In the genomic region with DNA sequence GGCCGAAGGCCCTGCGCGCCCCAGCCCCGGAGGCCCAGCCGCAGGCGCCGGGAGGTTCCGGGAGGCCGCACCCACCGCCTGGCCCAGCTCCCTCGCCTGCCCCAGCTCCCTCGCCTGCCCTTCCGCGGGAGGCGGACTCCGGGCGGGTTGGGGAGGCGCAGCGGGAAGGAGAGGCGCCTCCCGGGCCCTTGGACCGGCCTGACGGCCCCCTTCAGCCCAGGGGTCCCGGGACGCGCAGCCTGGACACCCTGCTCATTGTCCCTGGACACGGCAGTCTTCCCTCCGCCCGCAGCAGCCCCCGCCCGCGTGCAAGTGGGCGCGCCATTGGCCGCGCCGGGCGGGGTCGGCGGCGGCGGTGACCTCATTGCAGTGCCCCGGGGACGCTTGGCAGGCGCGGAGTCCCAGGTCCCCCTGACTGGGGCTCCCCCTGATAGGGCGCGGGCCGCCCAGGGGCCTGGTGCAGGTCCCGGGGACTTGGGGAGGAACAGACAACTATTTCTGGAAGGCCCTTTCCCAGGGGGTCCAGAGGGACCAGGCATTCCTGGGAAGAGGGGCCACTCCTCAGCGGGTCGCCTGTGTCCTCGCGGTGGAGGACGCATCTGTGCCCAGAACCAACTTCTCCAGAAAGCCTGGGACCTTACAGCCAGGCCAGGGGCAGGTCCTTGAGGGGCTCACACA, we compare ENCODE assay signal across 8 cellular contexts. TPM values are rescaled to one million over a fixed set of nuclear protein-coding genes. Genes with fewer than 3 reads are reported as not detected.
DNase-seq lines count a peak whose midpoint lies in the region; ATAC-seq and TF ChIP-seq lines count a peak whose summit lies in the region.

No MANE protein-coding gene starts in this region.

- DNase-seq in AG04449 (ENCODE audit: low read depth, low spot score) (no peak), Peyer's patch (peak in 1 of 3 donors; percentile 87), cardiac fibroblast (ENCODE audit: low read depth in 2 of 2) (peak; percentile 54 to 60), left kidney (ENCODE audit: low read depth, low spot score) (peak; percentile 82), substantia nigra (lab: John Stamatoyannopoulos, UW) (peak in 4 of 49 donors; percentile 27 to 83 (median 41)), globus pallidus (ENCODE audit: low spot score) (no peak), occipital lobe (lab: John Stamatoyannopoulos, UW) (no peak)

- no peaks in the 10 kb centered on the region for H3K9me3 ChIP-seq in Peyer's patch

- peak; percentile 17 for ATAC-seq in GM19324 (IDR thresholded peaks at IDR 0.05; ENCODE audit: low FRiP score, unreplicated experiment)

- H3K4me3 ChIP-seq in AG04449 (ENCODE audit: low read depth, low read length) (peak overlapping the region; percentile 76), Peyer's patch (peak overlapping the region; percentile 54 to 90 (median 64)), cardiac fibroblast (replicated peaks in 1 of 2; ENCODE audit: low read depth in 2 of 2, low read length in 2 of 2) (peak overlapping the region; percentile 76 to 78)

- CTCF ChIA-PET in AG04449 (lab: Yijun Ruan, JAX): interaction anchor here (1.0 to 1.3 kb wide), 2 partner anchors 9 to 14 kb away, joined by 4 to 5 read pairs; a partner anchor contains a TSS

- peak; percentile 56 to 74 for TF ChIP-seq POLR2A in Peyer's patch (IDR thresholded peaks at IDR 0.05)

- H3K27ac ChIP-seq in Peyer's patch: peak overlapping the region; percentile 74 to 99 (median 93)
- H3K27ac ChIP-seq in substantia nigra (ENCODE audit: low read depth, low read length, poor library complexity, severe bottlenecking): peak overlapping the region; percentile 51

- peaks cover 13 to 75% (median 31%) of the 10 kb centered on the region in 4 donors for H3K4me1 ChIP-seq in Peyer's patch

- peaks cover 0 to 16% of the 10 kb centered on the region in 2 donors for H3K27me3 ChIP-seq in Peyer's patch

- TF ChIP-seq CTCF in AG04449 (IDR thresholded peaks at IDR 0.05; ENCODE audit: insufficient read depth, low read length, missing control alignments) (no peak), Peyer's patch (IDR thresholded peaks at IDR 0.05) (no peak), cardiac fibroblast (IDR thresholded peaks at IDR 0.05; ENCODE audit: low read depth, low read length) (no peak)

- POLR2A ChIA-PET in AG04449 (lab: Yijun Ruan, JAX): interaction anchor here (7.5 to 8.7 kb wide), 2 partner anchors 12 to 14 kb away, joined by 96 to 109 read pairs; a partner anchor contains a TSS

- peaks cover 0 to 20% (median 0%) of the 10 kb centered on the region in 3 donors for H3K36me3 ChIP-seq in Peyer's patch

RNA-seq across cellular contexts. Expression of a gene that starts 0.5 kb away (rescaled TPM):
- total RNA-seq in Peyer's patch (100 to 1,000 TPM; 102 to 277 (median 237) TPM), occipital lobe (44.1 TPM)

RNA-seq across cellular contexts. Expression of a gene that starts 5.5 kb away (rescaled TPM):
- total RNA-seq in Peyer's patch (100 to 1,000 TPM in 3 of 4 donors, 10 to 100 TPM in 1; 44.0 to 175 (median 110) TPM), occipital lobe (0.31 TPM)

RNA-seq across cellular contexts. Expression of a gene that starts 9.1 kb away (rescaled TPM):
- total RNA-seq in Peyer's patch: 10 to 100 TPM; 37.8 to 67.1 (median 44.8) TPM
- total RNA-seq in occipital lobe: 14.5 TPM

RNA-seq across cellular contexts. Expression of a gene that starts 9.4 kb away (rescaled TPM):
- total RNA-seq in Peyer's patch (10 to 100 TPM; 20.0 to 52.1 (median 38.4) TPM), occipital lobe (18.6 TPM)

RNA-seq across cellular contexts. Expression of a gene that starts 14.5 kb away (rescaled TPM):
- total RNA-seq in Peyer's patch (100 to 1,000 TPM in 3 of 4 donors, 10 to 100 TPM in 1; 71.8 to 254 (median 163) TPM), occipital lobe (5.3 TPM)

Comparison
In these comparisons a context has a peak if more than half of its experiments do, and no peak if none do; other contexts are left out.
1. DNase-seq: peak in cardiac fibroblast (2 of 2) and left kidney (single experiment); none in AG04449 (single experiment), globus pallidus (single experiment) and occipital lobe (single experiment).
2. RNA of a gene that starts 5.5 kb away (total RNA-seq): 44.0 to 175 TPM in Peyer's patch; 0.31 TPM in occipital lobe (single experiment); every median in the first group is over 10 times any median in the second.
3. Peak in every context shown above with its lines, with median percentiles within 50 percentile points of each other: H3K4me3 ChIP-seq.